In genomic region chr3:61564405-61565059, GRCh38 we compare ENCODE assay signal across 1 cellular context.
TF ChIP-seq lines count a peak whose summit lies in the region.

No MANE protein-coding gene starts in this region.

TF ChIP-seq in K562, 482 proteins besides CTCF, POLR2A, EP300 and RAD21 (continued from another document):
- no peak for TF ChIP-seq ZBTB11 (CRISPR knock-in tag; IDR thresholded peaks at IDR 0.05)
- TF ChIP-seq ZNF197 (CRISPR knock-in tag; IDR thresholded peaks at IDR 0.05; ENCODE audit: low read depth), result no peak
- TF ChIP-seq CEBPG (CRISPR knock-in tag; IDR thresholded peaks at IDR 0.05), result no peak
- no peak for TF ChIP-seq CEBPG (tag; conservative IDR thresholded peaks at IDR 0.05 in 1 of 2, IDR thresholded peaks at IDR 0.05 in 1 of 2)
- no peak for TF ChIP-seq CBFA2T3 (IDR thresholded peaks at IDR 0.05)
- TF ChIP-seq YBX1 (IDR thresholded peaks at IDR 0.05), result no peak
- TF ChIP-seq KDM5B (IDR thresholded peaks at IDR 0.05; ENCODE audit: insufficient replicate concordance, low read depth, low read length), result no peak
- TF ChIP-seq MTA3 (IDR thresholded peaks at IDR 0.05; ENCODE audit: borderline replicate concordance), result no peak
- TF ChIP-seq KDM4B (IDR thresholded peaks at IDR 0.05; ENCODE audit: borderline replicate concordance in 2 of 2, low read depth in 1 of 2), result no peak
- no peak for TF ChIP-seq ZC3H11A (IDR thresholded peaks at IDR 0.05; ENCODE audit: low read depth, low read length)
- no peak for TF ChIP-seq SP1 (CRISPR knock-in tag; IDR thresholded peaks at IDR 0.05)
- no peak for TF ChIP-seq NBN (IDR thresholded peaks at IDR 0.05; ENCODE audit: low read depth)
